ENCODE assay signal across 9 cellular contexts in the genomic region with DNA sequence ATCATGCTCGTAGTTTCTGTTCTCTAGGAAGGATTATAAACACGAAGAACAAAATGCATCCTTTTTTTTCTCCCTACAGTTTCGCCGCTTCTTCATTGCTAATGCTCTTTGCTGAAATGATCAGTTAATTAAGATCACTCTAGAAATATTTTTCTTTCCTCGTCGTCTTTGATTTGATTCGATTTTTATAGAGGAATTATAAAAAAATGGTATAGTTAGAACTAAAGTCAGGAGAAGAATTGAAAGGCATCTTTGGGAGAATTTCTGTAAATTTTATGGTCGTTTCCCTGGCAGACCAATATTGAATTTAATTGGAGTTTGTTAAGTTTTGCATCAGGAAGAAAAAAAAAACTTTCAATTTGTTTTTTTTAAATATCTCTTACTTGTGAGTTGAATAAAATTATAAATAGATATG. TPM values are rescaled to one million over a fixed set of nuclear protein-coding genes. Genes with fewer than 3 reads are reported as not detected.
DNase-seq lines count a peak whose midpoint lies in the region; ATAC-seq and TF ChIP-seq lines count a peak whose summit lies in the region.
"Had no signal": no experiment of that assay in that cellular context is flagged by ENCODE, and none has a peak within 500 bp of the region (broad histone marks: within the 10 kb centered on the region; RNA-seq: fewer than 3 reads in every experiment).

No MANE protein-coding gene starts in this region.

- no peak overlapping the region for H3K23ac ChIP-seq in H9 (ENCODE audit: insufficient read length, low read depth, low read length)

- H3K27ac ChIP-seq in H9 (ENCODE audit: insufficient read length, low read depth, low read length): no peak overlapping the region
- H3K27ac ChIP-seq in fibroblast of lung (ENCODE audit: insufficient read depth, low read length): no peak overlapping the region
- peak overlapping the region in 3 of 4 donors; percentile 93 to 96 (median 94) for H3K27ac ChIP-seq in sigmoid colon

- ATAC-seq in T-cell (replicated peaks in 1 of 4) (no peak), HG03521 (IDR thresholded peaks at IDR 0.05; ENCODE audit: unreplicated experiment) (no peak)

- H3K56ac ChIP-seq in H9 (ENCODE audit: insufficient read length, low read depth, low read length): no peak overlapping the region

- H4K20me1 ChIP-seq in H9 (ENCODE audit: control insufficient read depth, insufficient read depth, insufficient read length): peaks cover 3% of the 10 kb centered on the region
- no peaks in the 10 kb centered on the region for H4K20me1 ChIP-seq in fibroblast of lung (ENCODE audit: control insufficient read depth, extremely low read depth, insufficient read depth, low read length)

- intact Hi-C loops in sigmoid colon (cut with DNase I): loop anchor here (2.0 to 10.0 kb wide), 3 partner anchors 61 to 565 kb away; a partner anchor contains a TSS

- TF ChIP-seq POLR2A in sigmoid colon (IDR thresholded peaks at IDR 0.05): no peak

- H3K4me1 Mint-ChIP-seq in H9: peaks cover 39 to 44% of the 10 kb centered on the region in 2 experiments
- H3K4me1 Mint-ChIP-seq in T-cell: peaks cover 50 to 54% (median 52%) of the 10 kb centered on the region in 3 donors

- H3K36me3 Mint-ChIP-seq in H9 (ENCODE audit: insufficient read depth in 1 of 3, low read depth in 3 of 3) (no peaks in the 10 kb centered on the region; a peak in 1 of 7 replicates), T-cell (peaks cover 4% of the 10 kb centered on the region)

- H3K79me2 ChIP-seq in H9 (ENCODE audit: insufficient read depth, low read length) (no peaks in the 10 kb centered on the region), fibroblast of lung (ENCODE audit: control insufficient read depth, insufficient read depth, low read length) (no peaks in the 10 kb centered on the region)

- no peak overlapping the region for H3K14ac ChIP-seq in H9 (ENCODE audit: insufficient read depth, low read length)

- H4K91ac ChIP-seq in H9 (ENCODE audit: insufficient read length, low read depth, low read length): no peak overlapping the region

- H3K27me3 ChIP-seq in H9 (ENCODE audit: insufficient read depth, low read length): peaks cover 61% of the 10 kb centered on the region
- H3K27me3 ChIP-seq in fibroblast of lung (ENCODE audit: control insufficient read depth, insufficient read depth, low read length): peaks cover 53% of the 10 kb centered on the region
- H3K27me3 ChIP-seq in sigmoid colon: peaks cover 3 to 77% (median 21%) of the 10 kb centered on the region in 3 donors

- no peaks in the 10 kb centered on the region for H3K36me3 ChIP-seq in fibroblast of lung (ENCODE audit: control insufficient read depth, insufficient read depth, low read length)
- no peaks in the 10 kb centered on the region for H3K36me3 ChIP-seq in sigmoid colon

- no peak overlapping the region for H3K27ac Mint-ChIP-seq in H9
- no peak overlapping the region for H3K27ac Mint-ChIP-seq in T-cell

- no peak overlapping the region for H2BK12ac ChIP-seq in H9 (ENCODE audit: insufficient read length, low read depth, low read length)

- H3K9me3 ChIP-seq in H9 (ENCODE audit: control insufficient read depth, low read depth, low read length) (no peaks in the 10 kb centered on the region), fibroblast of lung (ENCODE audit: control insufficient read depth, insufficient read depth, low read depth, low read length) (no peaks in the 10 kb centered on the region), sigmoid colon (no peaks in the 10 kb centered on the region)

- no peak for TF ChIP-seq EP300 in sigmoid colon (IDR thresholded peaks at IDR 0.05)

- no peak for TF ChIP-seq CTCF in H9 (conservative IDR thresholded peaks at IDR 0.05)
- TF ChIP-seq CTCF in fibroblast of lung (conservative IDR thresholded peaks at IDR 0.05 in 1 of 2, IDR thresholded peaks at IDR 0.05 in 1 of 2; ENCODE audit: low read depth in 1 of 2, low read length in 2 of 2): no peak
- TF ChIP-seq CTCF in sigmoid colon (IDR thresholded peaks at IDR 0.05): no peak

- 100% methylated on average over 1 of the region's 8 CpGs for WGBS in H9 (ENCODE audit: extremely low coverage, insufficient read length, low lambda C conversion rate)
- WGBS in sigmoid colon, 2 donors: 15 to 19% methylated on average over 8 of the region's 8 CpGs

- no peak overlapping the region for H2BK5ac ChIP-seq in H9 (ENCODE audit: insufficient read length, low read length)

- H2BK15ac ChIP-seq in H9 (ENCODE audit: low read depth, low read length): no peak overlapping the region

- no peak overlapping the region for H2AK5ac ChIP-seq in H9 (ENCODE audit: insufficient read length, low read length)

- no peaks in the 10 kb centered on the region for H3K79me1 ChIP-seq in H9 (ENCODE audit: insufficient read depth, low read depth, low read length, poor library complexity, severe bottlenecking)

- no peak overlapping the region for H3K18ac ChIP-seq in H9 (ENCODE audit: insufficient read length, low read depth, low read length)

- peaks cover 6 to 8% of the 10 kb centered on the region in 2 experiments; a peak in 4 of 5 replicates for H3K9me3 Mint-ChIP-seq in H9
- H3K9me3 Mint-ChIP-seq in T-cell: peaks cover 0 to 4% (median 0%) of the 10 kb centered on the region in 3 donors

- H3K9ac ChIP-seq in H9 (ENCODE audit: extremely low read depth, insufficient read length, low read length): no peak overlapping the region
- no peak overlapping the region for H3K9ac ChIP-seq in fibroblast of lung (ENCODE audit: insufficient read depth, low read length)

- H3T11ph ChIP-seq in H9 (ENCODE audit: low read length): no peak overlapping the region

- DNase-seq in H9 (no peak), T-cell (no peak), fibroblast of lung (ENCODE audit: low read depth in 2 of 2) (no peak), sigmoid colon (no peak), COR-L47 (lab: John Stamatoyannopoulos, UW) (no peak), NCI-H1694 (lab: John Stamatoyannopoulos, UW) (no peak)
- DNase-seq in activated effector memory CD4-positive, alpha-beta T cell treated with anti-CD3 and anti-CD28 coated beads, Interleukin-2, amount 50 U/mL, for 16 hours: no peak

- no peaks in the 10 kb centered on the region for H3K4me1 ChIP-seq in H9 (ENCODE audit: insufficient read depth, low read length)
- no peaks in the 10 kb centered on the region for H3K4me1 ChIP-seq in fibroblast of lung (ENCODE audit: control insufficient read depth, extremely low read depth, insufficient read depth, low read length)
- peaks cover 0 to 86% (median 64%) of the 10 kb centered on the region in 4 donors for H3K4me1 ChIP-seq in sigmoid colon

- H3K27me3 Mint-ChIP-seq in H9 (ENCODE audit: low read depth): peaks cover 93% of the 10 kb centered on the region
- peaks cover 50 to 70% of the 10 kb centered on the region in 2 donors for H3K27me3 Mint-ChIP-seq in T-cell

- H4K5ac ChIP-seq in H9 (ENCODE audit: insufficient read length, low read depth, low read length): no peak overlapping the region

- peak overlapping the region; percentile 73 to 93; a peak in 4 of 5 replicates for H3K4me3 Mint-ChIP-seq in H9
- H3K4me3 Mint-ChIP-seq in T-cell: peak overlapping the region; percentile 69 to 86 (median 71)

- POLR2A ChIA-PET in T-cell (lab: Charles Lee): no interaction called here

- CTCF ChIA-PET in T-cell (lab: Charles Lee): no interaction called here

- peak overlapping the region; percentile 60 for H3K4me2 ChIP-seq in H9 (ENCODE audit: insufficient read depth, insufficient read length, low read length)
- H3K4me2 ChIP-seq in fibroblast of lung (ENCODE audit: extremely low read depth, insufficient read depth, low read length): peak overlapping the region; percentile 86

- H3K23me2 ChIP-seq in H9 (ENCODE audit: insufficient read length, low read depth, low read length, poor library complexity, severe bottlenecking): peaks cover 25% of the 10 kb centered on the region

- no peak overlapping the region for H4K8ac ChIP-seq in H9 (replicated peaks; ENCODE audit: insufficient read length, low read depth, low read length)

- no peak overlapping the region for H2BK20ac ChIP-seq in H9 (ENCODE audit: low read depth, low read length, poor library complexity, severe bottlenecking)

- no peak overlapping the region for H2BK120ac ChIP-seq in H9 (ENCODE audit: low read depth, low read length, poor library complexity, severe bottlenecking)

- H3K4me3 ChIP-seq in fibroblast of lung (replicated peaks in 1 of 4; ENCODE audit: control extremely low read depth in 1 of 4, insufficient read depth in 1 of 4, low read depth in 3 of 4, low read length in 4 of 4): peak overlapping the region; percentile 50 to 73 (median 65)
- H3K4me3 ChIP-seq in sigmoid colon: peak overlapping the region; percentile 74 to 77 (median 76)

- no peak overlapping the region for H3K4ac ChIP-seq in H9 (ENCODE audit: low read depth, low read length)

- H2AFZ ChIP-seq in H9 (ENCODE audit: low read length): no peak overlapping the region
- H2AFZ ChIP-seq in fibroblast of lung (ENCODE audit: low read length): no peak overlapping the region

RNA-seq across cellular contexts. Expression of a gene that starts 1.1 kb away (rescaled TPM):
- total RNA-seq in H9 (2021) (1.9 and 2.3 TPM in 2 replicates), T-cell (not detected), fibroblast of lung (0.26 and 1.3 TPM in 2 replicates), sigmoid colon (10 to 100 TPM; 20.3 to 28.2 (median 21.0) TPM)
- polyA plus RNA-seq in fibroblast of lung (0.24 and 0.59 TPM in 2 replicates), sigmoid colon (1 to 10 TPM in 1 of 3 donors, under 1 TPM in 1, not detected in 1; 0.60 to 1.9 TPM)
- 0.34 and 0.98 TPM in 2 replicates for polyA plus RNA-seq in fibroblast of lung (2012)
- 0.22 TPM in 1 of 2 replicates, not detected in the other for polyA minus RNA-seq in fibroblast of lung (ENCODE audit: low replicate concordance)
- total RNA-seq: pulmonary artery endothelial cell had no signal

Comparison
In these comparisons a context has a peak if more than half of its experiments do, and no peak if none do; other contexts are left out.
1. H3K27ac ChIP-seq: peak in sigmoid colon (3 of 4); none in H9 (single experiment) and fibroblast of lung (single experiment).